ENCODE assay signal across 21 cellular contexts in genomic region chr1:34156739-34157138, GRCh38. TPM values are rescaled to one million over a fixed set of nuclear protein-coding genes. Genes with fewer than 3 reads are reported as not detected.
DNase-seq lines count a peak whose midpoint lies in the region; ATAC-seq, FAIRE-seq and TF ChIP-seq lines count a peak whose summit lies in the region.
"Had no signal": no experiment of that assay in that cellular context is flagged by ENCODE, and none has a peak within 500 bp of the region (broad histone marks: within the 10 kb centered on the region; RNA-seq: fewer than 3 reads in every experiment).

No MANE protein-coding gene starts in this region.

- H3K27me3 ChIP-seq in K562 (ENCODE audit: control insufficient read depth in 2 of 2, insufficient read depth in 2 of 2, low read length in 2 of 2), result no peaks in the 10 kb centered on the region; a peak in 1 of 5 replicates

- in situ Hi-C loops in K562 (cut with MboI), result no loop called here

- CTCF ChIA-PET in K562 (lab: Yijun Ruan, JAX; ENCODE audit: low intra/inter-chr PET ratio), result no interaction called here

- no peaks in the 10 kb centered on the region for H3K9me1 ChIP-seq in K562 (ENCODE audit: control insufficient read depth, insufficient read depth, low read length)

- BruUV-seq in K562 (replicated peaks; lab: Mats Ljungman, UMichigan), result no TSS peak

- FAIRE-seq in K562 (lab: Jason Lieb, UNC), result no peak
- FAIRE-seq: A549, GM12891, GM19239, HepG2 had no signal

- POLR2A ChIA-PET in K562 (lab: Yijun Ruan, JAX), result no interaction called here

- H3K4me3 Mint-ChIP-seq in type B pancreatic cell, result no peak overlapping the region
- H3K4me3 Mint-ChIP-seq: HFFc6 had no signal

- peak; percentile 39; the same call in 1 of the 3 replicates for ATAC-seq in K562
- ATAC-seq in GM19397 (IDR thresholded peaks at IDR 0.05; ENCODE audit: unreplicated experiment), result no peak
- no peak for ATAC-seq in GM21381 (IDR thresholded peaks at IDR 0.05; ENCODE audit: unreplicated experiment)
- ATAC-seq: A549, HepG2 had no signal

- intact Hi-C loops in K562 (cut with micrococcal nuclease), result no loop called here

- no peak; a peak in 1 of 4 replicates for TF ChIP-seq RAD21 in K562 (CRISPR knock-in tag; conservative IDR thresholded peaks at IDR 0.05 in 1 of 2, IDR thresholded peaks at IDR 0.05 in 1 of 2)

- H3K4me1 Mint-ChIP-seq in type B pancreatic cell (ENCODE audit: unreplicated experiment), result no peaks in the 10 kb centered on the region

- H3K27me3 Mint-ChIP-seq in type B pancreatic cell, result peaks cover 54% of the 10 kb centered on the region

- no peaks in the 10 kb centered on the region for H3K4me1 ChIP-seq in K562 (replicated peaks in 1 of 2; ENCODE audit: control insufficient read depth in 2 of 2, insufficient read depth in 2 of 2, low read length in 2 of 2)
- H3K4me1 ChIP-seq: A549 had no signal

- no peaks in the 10 kb centered on the region for H4K20me1 ChIP-seq in K562 (replicated peaks; ENCODE audit: control insufficient read depth, insufficient read depth, low read length)

- H3K36me3 Mint-ChIP-seq in type B pancreatic cell, result no peaks in the 10 kb centered on the region

- TF ChIP-seq CTCF in K562 (IDR thresholded peaks at IDR 0.05 in 2 of 3, conservative IDR thresholded peaks at IDR 0.05 in 1 of 3; ENCODE audit: insufficient read depth in 2 of 3, low read depth in 1 of 3, low read length in 3 of 3) (peak in 2 of 3 experiments; percentile 30 to 44; a peak in 2 of 6 replicates), type B pancreatic cell (conservative IDR thresholded peaks at IDR 0.05) (peak; percentile 31)

- H3K9me3 ChIP-seq in K562 (replicated peaks; ENCODE audit: control insufficient read depth, insufficient read depth, low read depth, low read length), result no peaks in the 10 kb centered on the region
- H3K9me3 ChIP-seq: A549, MG63 had no signal

- no peak overlapping the region for H3K9ac ChIP-seq in K562 (ENCODE audit: insufficient read depth in 1 of 2, low read depth in 2 of 2, low read length in 2 of 2)

- no peak overlapping the region for H2AFZ ChIP-seq in K562 (ENCODE audit: low read depth, low read length)

- H3K4me2 ChIP-seq in K562 (ENCODE audit: insufficient read depth, low read length), result no peak overlapping the region
- H3K4me2 ChIP-seq: A549 had no signal

- H3K79me2 ChIP-seq in K562 (ENCODE audit: control insufficient read depth, insufficient read depth, low read length), result no peaks in the 10 kb centered on the region

- no peak overlapping the region for H3K27ac Mint-ChIP-seq in type B pancreatic cell
- H3K27ac Mint-ChIP-seq: HFFc6 had no signal

- H3K9me3 Mint-ChIP-seq in type B pancreatic cell, result no peaks in the 10 kb centered on the region
- H3K9me3 Mint-ChIP-seq: HFFc6 had no signal

- no peak overlapping the region for H3K4me3 ChIP-seq in K562
- H3K4me3 ChIP-seq: A549, MG63 had no signal

- no peak for TF ChIP-seq POLR2A in K562 (conservative IDR thresholded peaks at IDR 0.05)

- DNase-seq in NCI-H82 (lab: John Stamatoyannopoulos, UW) (peak; percentile 43), NCI-H82 treated with DMSO at 0.1 percent for 48 hours (lab: John Stamatoyannopoulos, UW; ENCODE audit: unreplicated experiment) (no peak), HuH-7 (ENCODE audit: low spot score) (peak; percentile 30), K562 (ENCODE audit: extremely low read depth in 1 of 4, low spot score in 3 of 4) (peak; percentile 3 to 26 (median 18)), type B pancreatic cell (ENCODE audit: extremely low spot score, unreplicated experiment) (no peak)
- no peak for DNase-seq in stimulated activated CD4-positive, alpha-beta T cell treated with anti-CD3 and anti-CD28 coated beads, Interleukin-4, amount 100 ng/mL, for 4 hours
- DNase-seq: C1 segment of cervical spinal cord, DMS153, HFFc6, MG63, NCI-H1930, NCI-H510A, SIG-M5 had no signal

- no peak overlapping the region for H3K27ac ChIP-seq in K562 (ENCODE audit: extremely low read depth, low read depth, low read length)
- H3K27ac ChIP-seq: A549 had no signal

- H3K36me3 ChIP-seq in K562 (ENCODE audit: control insufficient read depth, insufficient read depth, low read length), result no peaks in the 10 kb centered on the region
- H3K36me3 ChIP-seq: MG63 had no signal

- TF ChIP-seq EP300 in K562 (IDR thresholded peaks at IDR 0.05; ENCODE audit: low read length), result no peak

- 0% methylated on average over 3 of the region's 3 CpGs for WGBS in K562 (ENCODE audit: insufficient coverage, low coverage, missing lambda C conversion rate)

TF ChIP-seq in K562, 482 proteins besides CTCF, POLR2A, EP300 and RAD21 (continues in another document):
- TF ChIP-seq HOXB6 (CRISPR knock-in tag; IDR thresholded peaks at IDR 0.05; ENCODE audit: borderline replicate concordance), result no peak
- TF ChIP-seq E2F3 (CRISPR knock-in tag; IDR thresholded peaks at IDR 0.05), result no peak
- no peak for TF ChIP-seq RFX7 (CRISPR knock-in tag; IDR thresholded peaks at IDR 0.05)
- TF ChIP-seq ATF7 (IDR thresholded peaks at IDR 0.05), result no peak
- TF ChIP-seq ZNF175 (CRISPR knock-in tag; IDR thresholded peaks at IDR 0.05; ENCODE audit: low read depth), result no peak
- TF ChIP-seq NFE2L1 (tag; IDR thresholded peaks at IDR 0.05; ENCODE audit: borderline replicate concordance, low read depth), result no peak
- TF ChIP-seq CC2D1A (IDR thresholded peaks at IDR 0.05), result no peak
- no peak for TF ChIP-seq CGGBP1 (CRISPR knock-in tag; IDR thresholded peaks at IDR 0.05)
- no peak for TF ChIP-seq ZNF586 (CRISPR knock-in tag; conservative IDR thresholded peaks at IDR 0.05)
- TF ChIP-seq ZNF780A (CRISPR knock-in tag; IDR thresholded peaks at IDR 0.05), result no peak
- TF ChIP-seq CEBPB (tag; IDR thresholded peaks at IDR 0.05), result no peak
- TF ChIP-seq ZBTB12 (CRISPR knock-in tag; IDR thresholded peaks at IDR 0.05), result no peak

RNA-seq across cellular contexts. Expression of gene CSMD2, which starts 8.3 kb away (rescaled TPM):
- total RNA-seq in K562 (2011; cell fraction: chromatin; rRNA removed; ENCODE audit: low replicate concordance), result not detected in 2 replicates
- total RNA-seq in K562 (2011; cell fraction: nucleolus; rRNA removed), result not detected in 2 replicates
- not detected in 2 replicates for total RNA-seq in K562 (2011; cell fraction: nucleoplasm; rRNA removed)
- total RNA-seq in K562 (2014; rRNA removed), result not detected in 2 replicates
- total RNA-seq in K562 (2014; rRNA removed; fragmentation: Illumina TruSeq; extraction: Trizol), result not detected in 2 replicates
- 0.11 TPM in 1 of 2 replicates, not detected in the other for total RNA-seq in K562 (2015; rRNA removed; fragmentation: Illumina TruSeq; extraction: Trizol)
- not detected in 2 replicates for total RNA-seq in K562 (2021)
- not detected in 2 replicates for polyA plus RNA-seq in K562 (2011; rRNA removed)
- polyA plus RNA-seq in K562 (2011; cell fraction: cytosol; rRNA removed), result not detected in 2 replicates
- polyA plus RNA-seq in K562 (2011; cell fraction: nucleus; rRNA removed), result not detected in 2 replicates
- polyA plus RNA-seq in K562 (2012), result 0.01 TPM in 1 of 2 replicates, not detected in the other
- not detected in 2 replicates for polyA plus RNA-seq in K562 (2014; fragmentation: Illumina TruSeq; extraction: Trizol)
- polyA plus RNA-seq in K562 (2014; fragmentation: Nextera tagmentation; extraction: Ambion mirVana), result not detected
- polyA plus RNA-seq in K562 (2014; rRNA removed), result not detected in 2 replicates
- polyA minus RNA-seq in K562 (2011; rRNA and poly(A)+ RNA removed), result not detected in 2 replicates
- polyA minus RNA-seq in K562 (2011; cell fraction: cytosol; rRNA and poly(A)+ RNA removed), result not detected in 2 replicates
- not detected in 2 replicates for polyA minus RNA-seq in K562 (2011; cell fraction: nucleus; rRNA and poly(A)+ RNA removed)
- total RNA-seq in type B pancreatic cell (ENCODE audit: low replicate concordance), result 0.48 and 1.8 TPM in 2 replicates
- total RNA-seq: G401; HepG2; T-helper 1 cell treated with Interleukin-12 subunit alpha and Interleukin-12 subunit beta and Interleukin-4 antibody, amounts not matched to agents 30 ng/mL and 1 ng/mL, for 36 hours had no signal
- polyA plus RNA-seq: A549, HepG2 had no signal

RNA-seq across cellular contexts. Expression of gene C1orf94, which starts 20.0 kb away (rescaled TPM):
- total RNA-seq in K562 (2011; cell fraction: chromatin; rRNA removed; ENCODE audit: low replicate concordance), result not detected in 2 replicates
- not detected in 2 replicates for total RNA-seq in K562 (2011; cell fraction: nucleolus; rRNA removed)
- total RNA-seq in K562 (2011; cell fraction: nucleoplasm; rRNA removed), result not detected in 2 replicates
- total RNA-seq in K562 (2014; rRNA removed) (not detected in 2 replicates), K562 (2014; rRNA removed; fragmentation: Illumina TruSeq; extraction: Trizol) (not detected in 2 replicates), K562 (2015; rRNA removed; fragmentation: Illumina TruSeq; extraction: Trizol) (not detected in 2 replicates), K562 (2021) (not detected in 2 replicates), type B pancreatic cell (ENCODE audit: low replicate concordance) (not detected in 2 replicates)
- polyA plus RNA-seq in K562 (2011; rRNA removed) (not detected in 2 replicates), K562 (2014; fragmentation: Illumina TruSeq; extraction: Trizol) (not detected in 2 replicates), K562 (2014; fragmentation: Nextera tagmentation; extraction: Ambion mirVana) (not detected), K562 (2014; rRNA removed) (not detected in 2 replicates)
- not detected in 2 replicates for polyA plus RNA-seq in K562 (2011; cell fraction: cytosol; rRNA removed)
- not detected in 2 replicates for polyA plus RNA-seq in K562 (2011; cell fraction: nucleus; rRNA removed)
- not detected in 2 replicates for polyA plus RNA-seq in K562 (2012)
- not detected in 2 replicates for polyA minus RNA-seq in K562 (2011; rRNA and poly(A)+ RNA removed)
- not detected in 2 replicates for polyA minus RNA-seq in K562 (2011; cell fraction: cytosol; rRNA and poly(A)+ RNA removed)
- polyA minus RNA-seq in K562 (2011; cell fraction: nucleus; rRNA and poly(A)+ RNA removed), result not detected in 2 replicates
- total RNA-seq: G401; HepG2; HFFc6; T-helper 1 cell treated with Interleukin-12 subunit alpha and Interleukin-12 subunit beta and Interleukin-4 antibody, amounts not matched to agents 30 ng/mL and 1 ng/mL, for 36 hours had no signal
- polyA plus RNA-seq: A549, HepG2 had no signal

Comparison
In these comparisons a context has a peak if more than half of its experiments do, and no peak if none do; other contexts are left out.
1. DNase-seq: peak in NCI-H82 (single experiment), HuH-7 (single experiment) and K562 (4 of 4); none in NCI-H82 treated with DMSO at 0.1 percent for 48 hours (single experiment), type B pancreatic cell (single experiment) and stimulated activated CD4-positive, alpha-beta T cell treated with anti-CD3 and anti-CD28 coated beads, Interleukin-4, amount 100 ng/mL, for 4 hours (0 of 2).